ENCODE assay signal across 16 cellular contexts in genomic region chr14:56808314-56809201, GRCh38. TPM values are rescaled to one million over a fixed set of nuclear protein-coding genes. Genes with fewer than 3 reads are reported as not detected.
DNase-seq lines count a peak whose midpoint lies in the region; FAIRE-seq and TF ChIP-seq lines count a peak whose summit lies in the region.
"Had no signal": no experiment of that assay in that cellular context is flagged by ENCODE, and none has a peak within 500 bp of the region (broad histone marks: within the 10 kb centered on the region; RNA-seq: fewer than 3 reads in every experiment).

No MANE protein-coding gene starts in this region.

- H3K27me3 Mint-ChIP-seq in astrocyte (ENCODE audit: low read depth, unreplicated experiment), result peaks cover 81% of the 10 kb centered on the region

- intact Hi-C loops in testis (cut with DNase I; ENCODE audit: low total_unique reads), result no loop called here

- H3K4me3 ChIP-seq in cardiac muscle cell, result peak overlapping the region; percentile 34
- H3K4me3 ChIP-seq in right atrium auricular region, result peak overlapping the region in 1 of 2 donors; percentile 19
- peak overlapping the region; percentile 46 for H3K4me3 ChIP-seq in astrocyte (ENCODE audit: insufficient read depth, low read depth, low read length)
- H3K4me3 ChIP-seq in mesodermal cell (ENCODE audit: extremely low read depth, insufficient read depth, low read length, poor library complexity, severe bottlenecking), result peak overlapping the region; percentile 28
- H3K4me3 ChIP-seq in testis, result peak overlapping the region; percentile 7 to 44
- H3K4me3 ChIP-seq: BLaER1 treated with 17β-estradiol and CSF1 and Interleukin-3, amounts not matched to agents 10 nM and 100 nM; upper lobe of right lung had no signal

- H3K9ac ChIP-seq in astrocyte (ENCODE audit: low read length), result peak overlapping the region; percentile 70
- H3K9ac ChIP-seq: BLaER1 treated with 17β-estradiol and CSF1 and Interleukin-3, amounts not matched to agents 10 nM and 100 nM had no signal

- H3K27me3 ChIP-seq in cardiac muscle cell (peaks cover 100% of the 10 kb centered on the region), right atrium auricular region (peaks cover 65 to 66% of the 10 kb centered on the region in 2 donors), astrocyte (ENCODE audit: insufficient read depth, low read length) (peaks cover 84% of the 10 kb centered on the region), testis (no peaks in the 10 kb centered on the region)

- no peaks in the 10 kb centered on the region for H3K36me3 ChIP-seq in cardiac muscle cell
- no peaks in the 10 kb centered on the region for H3K36me3 ChIP-seq in right atrium auricular region
- no peaks in the 10 kb centered on the region for H3K36me3 ChIP-seq in astrocyte (ENCODE audit: insufficient read depth, low read length)
- H3K36me3 ChIP-seq in mesodermal cell (ENCODE audit: control insufficient read depth, insufficient read depth, low read length), result no peaks in the 10 kb centered on the region
- H3K36me3 ChIP-seq in testis (ENCODE audit: low read depth, missing control alignments), result no peaks in the 10 kb centered on the region
- H3K36me3 ChIP-seq: BLaER1 treated with 17β-estradiol and CSF1 and Interleukin-3, amounts not matched to agents 10 nM and 100 nM; upper lobe of right lung had no signal

- DNase-seq in cardiac muscle cell (ENCODE audit: low read depth in 1 of 2, low spot score in 1 of 2), result peak in 1 of 2 donors; percentile 54
- no peak for DNase-seq in right atrium auricular region (ENCODE audit: low spot score)
- DNase-seq in astrocyte (ENCODE audit: low read depth), result no peak
- DNase-seq in testis, result no peak
- no peak for DNase-seq in central memory CD4-positive, alpha-beta T cell
- DNase-seq in NCI-H1417 treated with DMSO at 0.1 percent for 48 hours (lab: John Stamatoyannopoulos, UW), result no peak
- no peak for DNase-seq in foreskin melanocyte
- DNase-seq: cortex of kidney, HCEC 1CT, occipital lobe, upper lobe of right lung had no signal

- H3K4me3 Mint-ChIP-seq in astrocyte (ENCODE audit: unreplicated experiment), result peak overlapping the region; percentile 82

- no peak overlapping the region for H2AFZ ChIP-seq in astrocyte (ENCODE audit: low read depth, low read length)

- TF ChIP-seq CTCF in cardiac muscle cell (IDR thresholded peaks at IDR 0.05; ENCODE audit: low read depth, low read length) (no peak), right atrium auricular region (IDR thresholded peaks at IDR 0.05) (no peak), astrocyte (IDR thresholded peaks at IDR 0.05; ENCODE audit: insufficient read depth, low read depth, low read length) (no peak), testis (IDR thresholded peaks at IDR 0.05) (no peak)

- no peak overlapping the region for H3K27ac ChIP-seq in cardiac muscle cell
- no peak overlapping the region for H3K27ac ChIP-seq in right atrium auricular region
- peak overlapping the region; percentile 56 for H3K27ac ChIP-seq in astrocyte (ENCODE audit: low read depth, low read length)
- H3K27ac ChIP-seq in mesodermal cell (ENCODE audit: low read depth, low read length, severe bottlenecking), result no peak overlapping the region
- no peak overlapping the region for H3K27ac ChIP-seq in testis
- H3K27ac ChIP-seq: BLaER1 treated with 17β-estradiol and CSF1 and Interleukin-3, amounts not matched to agents 10 nM and 100 nM; upper lobe of right lung had no signal

- 0% methylated on average over 61 to 62 of the region's 71 CpGs for WGBS in mesodermal cell (ENCODE audit: insufficient coverage in 2 of 2), 2 experiments
- WGBS in testis, 2 donors, result 4 to 5% methylated on average over 36 to 64 of the region's 71 CpGs

- peak overlapping the region; percentile 75 for H3K27ac Mint-ChIP-seq in astrocyte (ENCODE audit: unreplicated experiment)

- H3K4me1 Mint-ChIP-seq in astrocyte (ENCODE audit: low read depth, unreplicated experiment), result no peaks in the 10 kb centered on the region

- peak overlapping the region; percentile 78 for H3K4me2 ChIP-seq in astrocyte (ENCODE audit: low read length)
- H3K4me2 ChIP-seq: BLaER1 treated with 17β-estradiol and CSF1 and Interleukin-3, amounts not matched to agents 10 nM and 100 nM had no signal

- H3K36me3 Mint-ChIP-seq in astrocyte (ENCODE audit: low read depth, unreplicated experiment), result peaks cover 9% of the 10 kb centered on the region

- H3K9me3 ChIP-seq in cardiac muscle cell (ENCODE audit: low read depth) (no peaks in the 10 kb centered on the region), right atrium auricular region (no peaks in the 10 kb centered on the region), astrocyte (ENCODE audit: insufficient read depth, low read depth, low read length) (peaks cover 2% of the 10 kb centered on the region), mesodermal cell (ENCODE audit: control insufficient read depth, low read length) (no peaks in the 10 kb centered on the region), testis (no peaks in the 10 kb centered on the region)
- H3K9me3 ChIP-seq: upper lobe of right lung had no signal

- H4K20me1 ChIP-seq in astrocyte (ENCODE audit: insufficient read depth, low read length), result no peaks in the 10 kb centered on the region

- TF ChIP-seq POLR2A in testis (IDR thresholded peaks at IDR 0.05), result no peak

- no peak for FAIRE-seq in astrocyte (lab: Jason Lieb, UNC)

- H3K79me2 ChIP-seq in astrocyte (ENCODE audit: insufficient read depth, low read length), result peaks cover 15% of the 10 kb centered on the region

- H3K4me1 ChIP-seq in cardiac muscle cell (ENCODE audit: low read depth) (peaks cover 17% of the 10 kb centered on the region), right atrium auricular region (peaks cover 0 to 22% of the 10 kb centered on the region in 2 donors), astrocyte (ENCODE audit: insufficient read depth, low read length) (no peaks in the 10 kb centered on the region), mesodermal cell (ENCODE audit: control insufficient read depth, insufficient read depth, low read length, poor library complexity, severe bottlenecking) (peaks cover 26% of the 10 kb centered on the region), testis (peaks cover 4% of the 10 kb centered on the region)
- H3K4me1 ChIP-seq: upper lobe of right lung had no signal

- peaks cover 29% of the 10 kb centered on the region for H3K9me3 Mint-ChIP-seq in astrocyte (ENCODE audit: unreplicated experiment)

RNA-seq across cellular contexts. Expression of gene OTX2, which starts 1.7 kb away (rescaled TPM):
- total RNA-seq in cardiac muscle cell, result 3.3 and 7.1 TPM in 2 replicates
- polyA plus RNA-seq in cardiac muscle cell, result 0.64 and 0.90 TPM in 2 replicates
- total RNA-seq in right atrium auricular region, result not detected
- total RNA-seq in astrocyte, result 2.3 and 8.2 TPM in 2 replicates
- polyA plus RNA-seq in mesodermal cell (2013, experiment 1 of 2), result 2.8 TPM
- 2.2 TPM for polyA plus RNA-seq in mesodermal cell (2013, experiment 2 of 2)
- not detected for total RNA-seq in testis
- polyA plus RNA-seq in testis (ENCODE audit: insufficient read depth, low read depth, low replicate concordance), result 0.50 TPM
- total RNA-seq: glomerular endothelial cell, MCF 10A, NCI-H460, occipital lobe, upper lobe of right lung had no signal
